Comparison of ENCODE assay signal across 9 cellular contexts in genomic region chr4:78939667-78940008, GRCh38. TPM values are rescaled to one million over a fixed set of nuclear protein-coding genes. Genes with fewer than 3 reads are reported as not detected.
DNase-seq lines count a peak whose midpoint lies in the region; ATAC-seq, FAIRE-seq and TF ChIP-seq lines count a peak whose summit lies in the region.
"Had no signal": no experiment of that assay in that cellular context is flagged by ENCODE, and none has a peak within 500 bp of the region (broad histone marks: within the 10 kb centered on the region; RNA-seq: fewer than 3 reads in every experiment).

No MANE protein-coding gene starts in this region.

- H3K36me3 Mint-ChIP-seq in activated CD4-positive, alpha-beta memory T cell treated with anti-CD3 and anti-CD28 coated beads, Interleukin-2, amount 10 ng/mL, durations not matched to agents 7 days and 5 days (ENCODE audit: low read depth): no peaks in the 10 kb centered on the region

- H3K4me3 ChIP-seq in heart left ventricle (peak overlapping the region; percentile 73 to 99 (median 88)), kidney (ENCODE audit: low read length in 2 of 2) (peak overlapping the region; percentile 83 to 89), tibial artery (peak overlapping the region; percentile 82 to 83)

- H3K27me3 ChIP-seq in heart left ventricle (no peaks in the 10 kb centered on the region), tibial artery (no peaks in the 10 kb centered on the region)

- no peak for ATAC-seq in heart left ventricle
- no peak for ATAC-seq in Right ventricle myocardium inferior
- peak; percentile 19 for ATAC-seq in HG03097 (IDR thresholded peaks at IDR 0.05; ENCODE audit: low FRiP score, unreplicated experiment)

- 1 to 3% (median 2%) methylated on average over 9 of the region's 9 CpGs for WGBS in heart left ventricle, 4 donors

- H3K9me3 ChIP-seq in heart left ventricle: no peaks in the 10 kb centered on the region
- no peaks in the 10 kb centered on the region for H3K9me3 ChIP-seq in kidney (ENCODE audit: control insufficient read depth in 1 of 2, low read length in 2 of 2)
- no peaks in the 10 kb centered on the region for H3K9me3 ChIP-seq in tibial artery

- no peak for FAIRE-seq in kidney (lab: Jason Lieb, UNC)
- FAIRE-seq: islet of Langerhans had no signal

- DNase-seq in heart left ventricle (no peak), Right ventricle myocardium inferior (ENCODE audit: missing footprints) (no peak), kidney (no peak), tibial artery (no peak), glomerular visceral epithelial cell (ENCODE audit: extremely low spot score) (no peak), NOMO-1 (lab: John Stamatoyannopoulos, UW; ENCODE audit: unreplicated experiment in 2 of 2) (no peak)
- DNase-seq in activated CD4-positive, alpha-beta memory T cell treated with anti-CD3 and anti-CD28 coated beads, Interleukin-2, amount 10 ng/mL, durations not matched to agents 7 days and 5 days: no peak

- peak overlapping the region in 4 of 12 donors; percentile 49 to 82 (median 68) for H3K27ac ChIP-seq in heart left ventricle
- peak overlapping the region in 1 of 2 donors; percentile 14 for H3K27ac ChIP-seq in kidney (ENCODE audit: low read depth in 2 of 2, low read length in 2 of 2)
- peak overlapping the region; percentile 73 to 74 for H3K27ac ChIP-seq in tibial artery

- no peak for TF ChIP-seq CTCF in heart left ventricle (IDR thresholded peaks at IDR 0.05)
- TF ChIP-seq CTCF in kidney (IDR thresholded peaks at IDR 0.05; ENCODE audit: borderline replicate concordance, extremely low read depth, insufficient read depth): no peak
- TF ChIP-seq CTCF in tibial artery (IDR thresholded peaks at IDR 0.05): no peak

- POLR2A ChIA-PET in activated CD4-positive, alpha-beta memory T cell treated with anti-CD3 and anti-CD28 coated beads, Interleukin-2, amount 10 ng/mL, durations not matched to agents 7 days and 5 days (lab: Charles Lee): interaction anchor here (1.0 to 2.3 kb wide), 4 partner anchors 12 to 1263 kb away, joined by 3 to 6 read pairs (median 4); no protein-coding TSS in a partner anchor

- peak overlapping the region; percentile 35 to 46 for H3K9ac ChIP-seq in kidney (ENCODE audit: low read length in 2 of 2)

- no peak overlapping the region for H3K27ac Mint-ChIP-seq in activated CD4-positive, alpha-beta memory T cell treated with anti-CD3 and anti-CD28 coated beads, Interleukin-2, amount 10 ng/mL, durations not matched to agents 7 days and 5 days

- peaks cover 18% of the 10 kb centered on the region for H3K27me3 Mint-ChIP-seq in activated CD4-positive, alpha-beta memory T cell treated with anti-CD3 and anti-CD28 coated beads, Interleukin-2, amount 10 ng/mL, durations not matched to agents 7 days and 5 days

- CTCF ChIA-PET in activated CD4-positive, alpha-beta memory T cell treated with anti-CD3 and anti-CD28 coated beads, Interleukin-2, amount 10 ng/mL, durations not matched to agents 7 days and 5 days (lab: Charles Lee): interaction anchor here (0.6 to 2.8 kb wide), 8 partner anchors 12 to 1499 kb away, joined by 3 to 16 read pairs (median 4); no protein-coding TSS in a partner anchor

- H3K4me3 Mint-ChIP-seq in activated CD4-positive, alpha-beta memory T cell treated with anti-CD3 and anti-CD28 coated beads, Interleukin-2, amount 10 ng/mL, durations not matched to agents 7 days and 5 days: peak overlapping the region; percentile 68

- H3K4me1 Mint-ChIP-seq in activated CD4-positive, alpha-beta memory T cell treated with anti-CD3 and anti-CD28 coated beads, Interleukin-2, amount 10 ng/mL, durations not matched to agents 7 days and 5 days: peaks cover 35% of the 10 kb centered on the region

- intact Hi-C loops in heart left ventricle (cut with DNase I): loop anchor here in 1 of 10 donors (10.0 kb wide), 1 partner anchor 1395 kb away; the partner anchor contains the start of gene CFAP299
- intact Hi-C loops in Right ventricle myocardium inferior (cut with DNase I): no loop called here
- intact Hi-C loops in kidney (cut with DNase I): no loop called here
- intact Hi-C loops in tibial artery (cut with DNase I; ENCODE audit: low total_unique reads): no loop called here

- H3K9me3 Mint-ChIP-seq in activated CD4-positive, alpha-beta memory T cell treated with anti-CD3 and anti-CD28 coated beads, Interleukin-2, amount 10 ng/mL, durations not matched to agents 7 days and 5 days: no peaks in the 10 kb centered on the region

- no peak for TF ChIP-seq POLR2A in heart left ventricle (IDR thresholded peaks at IDR 0.05)

- H3K36me3 ChIP-seq in heart left ventricle (no peaks in the 10 kb centered on the region), kidney (ENCODE audit: control insufficient read depth in 1 of 2, insufficient read depth in 2 of 2, low read length in 2 of 2) (no peaks in the 10 kb centered on the region), tibial artery (no peaks in the 10 kb centered on the region)

- H3K4me1 ChIP-seq in heart left ventricle (peaks cover 0 to 21% (median 13%) of the 10 kb centered on the region in 12 donors), kidney (ENCODE audit: control insufficient read depth in 1 of 2, insufficient read depth in 1 of 2, low read depth in 1 of 2, low read length in 2 of 2) (peaks cover 0 to 2% of the 10 kb centered on the region in 2 donors), tibial artery (peaks cover 0 to 19% (median 10%) of the 10 kb centered on the region in 4 donors)

RNA-seq across cellular contexts. Expression of gene PAQR3, which starts 0.4 kb away (rescaled TPM):
- total RNA-seq in heart left ventricle (10 to 100 TPM in 2 of 9 donors, 1 to 10 TPM in 7; 6.7 to 14.1 (median 9.0) TPM), Right ventricle myocardium inferior (6.9 TPM), kidney (11.4 TPM)
- polyA plus RNA-seq in heart left ventricle (1 to 10 TPM; 1.9 to 7.7 TPM), kidney (ENCODE audit: insufficient read depth, low read depth, low replicate concordance) (4.9 TPM)
- 10 to 100 TPM; 12.4 to 12.7 TPM for total RNA-seq in activated CD4-positive, alpha-beta memory T cell treated with anti-CD3 and anti-CD28 coated beads, Interleukin-2, amount 10 ng/mL, durations not matched to agents 7 days and 5 days
